In genomic region chr19:37355901-37356300, GRCh38 we compare ENCODE assay signal across 36 cellular contexts.
"Had no signal": no experiment of that assay in that cellular context is flagged by ENCODE, and none has a peak within 500 bp of the region (broad histone marks: within the 10 kb centered on the region; RNA-seq: fewer than 3 reads in every experiment).

No MANE protein-coding gene starts in this region.

- H3K4me1 ChIP-seq: body of pancreas, breast epithelium had no signal

- DNase-seq: activated B cell treated with CpG ODN at 0.5 μM for 24 hours; activated CD4-positive, alpha-beta memory T cell treated with anti-CD3 and anti-CD28 coated beads, Interleukin-2, amount 10 ng/mL, durations not matched to agents 7 days and 5 days; activated CD4-positive, alpha-beta T cell treated with anti-CD3 and anti-CD28 coated beads for 4 hours; activated CD4-positive, alpha-beta T cell treated with anti-CD3 and anti-CD28 coated beads, Interleukin-2, amount 10 ng/mL, durations not matched to agents 24 days and 14 days; activated CD4-positive, alpha-beta T cell treated with anti-CD3 and anti-CD28 coated beads, Interleukin-2, amount 50 U/mL, for 48 hours; activated CD4-positive, CD25-positive, alpha-beta regulatory T cell treated with anti-CD3 and anti-CD28 coated beads, Interleukin-2, amount 50 U/mL, for 72 hours; activated CD8-positive, alpha-beta memory T cell treated with anti-CD3 and anti-CD28 coated beads for 24 hours; activated CD8-positive, alpha-beta memory T cell treated with anti-CD3 and anti-CD28 coated beads, Interleukin-2, amount 10 ng/mL, durations not matched to agents 7 days and 5 days; activated CD8-positive, alpha-beta memory T cell treated with anti-CD3 and anti-CD28 coated beads, Interleukin-2, amount 50 U/mL, for 48 hours; activated CD8-positive, alpha-beta T cell treated with anti-CD3 and anti-CD28 coated beads, Interleukin-2, amount 10 ng/mL, durations not matched to agents 7 days and 5 days; activated effector memory CD4-positive, alpha-beta T cell treated with anti-CD3 and anti-CD28 coated beads, Interleukin-2, amount 50 U/mL, for 16 hours; activated gamma-delta T cell treated with Interleukin-2 at 50 U/mL for 16 hours; activated naive CD4-positive, alpha-beta T cell; activated naive CD4-positive, alpha-beta T cell treated with anti-CD3 and anti-CD28 coated beads for 36 hours; activated naive CD4-positive, alpha-beta T cell treated with anti-CD3 and anti-CD28 coated beads, Interleukin-2, amount 50 U/mL, for 16 hours; activated naive CD8-positive, alpha-beta T cell treated with anti-CD3 and anti-CD28 coated beads for 36 hours; activated T-cell treated with anti-CD3 and anti-CD28 coated beads, Interleukin-2, amount 50 U/mL, for 24 hours; activated T-cell treated with anti-CD3 and anti-CD28 coated beads, Interleukin-2, amount 50 U/mL, for 72 hours; adrenal gland; amniotic stem cell; aorta; body of pancreas; brain microvascular endothelial cell; central memory CD4-positive, alpha-beta T cell; T-helper 1 cell; T-helper 2 cell; T-helper 9 cell had no signal

- H3K4me3 Mint-ChIP-seq: activated B cell treated with CpG ODN at 0.5 μM for 24 hours; activated CD4-positive, alpha-beta memory T cell treated with anti-CD3 and anti-CD28 coated beads, Interleukin-2, amount 10 ng/mL, durations not matched to agents 7 days and 5 days; activated CD4-positive, alpha-beta T cell treated with anti-CD3 and anti-CD28 coated beads, Interleukin-2, amount 10 ng/mL, durations not matched to agents 24 days and 14 days; activated CD8-positive, alpha-beta memory T cell treated with anti-CD3 and anti-CD28 coated beads, Interleukin-2, amount 10 ng/mL, durations not matched to agents 7 days and 5 days; activated CD8-positive, alpha-beta T cell treated with anti-CD3 and anti-CD28 coated beads, Interleukin-2, amount 10 ng/mL, durations not matched to agents 7 days and 5 days; activated naive CD4-positive, alpha-beta T cell treated with anti-CD3 and anti-CD28 coated beads for 36 hours; activated naive CD8-positive, alpha-beta T cell treated with anti-CD3 and anti-CD28 coated beads for 36 hours; activated T-cell treated with anti-CD3 and anti-CD28 coated beads, Interleukin-2, amount 50 U/mL, for 24 hours; activated T-cell treated with anti-CD3 and anti-CD28 coated beads, Interleukin-2, amount 50 U/mL, for 72 hours; activated T-helper 1 cell treated with anti-CD3 and anti-CD28 coated beads, Interleukin-12 subunit alpha, Interleukin-12 subunit beta, Interleukin-2, Interleukin-4 antibody, amounts not matched to agents 30 ng/mL and 10 ng/mL and 1 ng/mL, durations not matched to agents 14 hours and 24 hours and 36 hours; activated T-helper 17 cell treated with anti-CD3 and anti-CD28 coated beads, Interleukin-2, amount 50 U/mL, for 72 hours; T-helper 1 cell treated with Interleukin-12 subunit alpha and Interleukin-12 subunit beta and Interleukin-4 antibody, amounts not matched to agents 30 μg/mL and 1 μg/mL, for 36 hours; T-helper 2 cell treated with Interferon-gamma antibody and Interleukin-4, amounts not matched to agents 5 μg/mL and 100 μg/mL, for 36 hours had no signal

- FAIRE-seq: astrocyte, TTC549 had no signal

- H3K27ac Mint-ChIP-seq: activated B cell treated with CpG ODN at 0.5 μM for 24 hours; activated CD4-positive, alpha-beta memory T cell treated with anti-CD3 and anti-CD28 coated beads, Interleukin-2, amount 10 ng/mL, durations not matched to agents 7 days and 5 days; activated CD4-positive, alpha-beta T cell treated with anti-CD3 and anti-CD28 coated beads, Interleukin-2, amount 10 ng/mL, durations not matched to agents 24 days and 14 days; activated CD8-positive, alpha-beta memory T cell treated with anti-CD3 and anti-CD28 coated beads, Interleukin-2, amount 10 ng/mL, durations not matched to agents 7 days and 5 days; activated CD8-positive, alpha-beta T cell treated with anti-CD3 and anti-CD28 coated beads, Interleukin-2, amount 10 ng/mL, durations not matched to agents 7 days and 5 days; activated naive CD4-positive, alpha-beta T cell treated with anti-CD3 and anti-CD28 coated beads for 36 hours; activated naive CD4-positive, alpha-beta T cell treated with anti-CD3 and anti-CD28 coated beads, Interleukin-2, amount 50 U/mL, for 72 hours; activated naive CD8-positive, alpha-beta T cell treated with anti-CD3 and anti-CD28 coated beads for 36 hours; activated T-cell treated with anti-CD3 and anti-CD28 coated beads, Interleukin-2, amount 50 U/mL, for 24 hours; activated T-cell treated with anti-CD3 and anti-CD28 coated beads, Interleukin-2, amount 50 U/mL, for 72 hours; activated T-helper 1 cell treated with anti-CD3 and anti-CD28 coated beads, Interleukin-12 subunit alpha, Interleukin-12 subunit beta, Interleukin-2, Interleukin-4 antibody, amounts not matched to agents 30 ng/mL and 10 ng/mL and 1 ng/mL, durations not matched to agents 14 hours and 24 hours and 36 hours; activated T-helper 17 cell treated with anti-CD3 and anti-CD28 coated beads, Interleukin-2, amount 50 U/mL, for 72 hours; T-helper 1 cell treated with Interleukin-12 subunit alpha and Interleukin-12 subunit beta and Interleukin-4 antibody, amounts not matched to agents 30 μg/mL and 1 μg/mL, for 36 hours; T-helper 2 cell treated with Interferon-gamma antibody and Interleukin-4, amounts not matched to agents 5 μg/mL and 100 μg/mL, for 36 hours had no signal

- H3K36me3 ChIP-seq: breast epithelium had no signal

- H3K9me3 ChIP-seq: adrenal gland, body of pancreas had no signal

- H3K27me3 Mint-ChIP-seq: activated B cell treated with CpG ODN at 0.5 μM for 24 hours; activated CD4-positive, alpha-beta memory T cell treated with anti-CD3 and anti-CD28 coated beads, Interleukin-2, amount 10 ng/mL, durations not matched to agents 7 days and 5 days; activated CD4-positive, alpha-beta T cell treated with anti-CD3 and anti-CD28 coated beads, Interleukin-2, amount 10 ng/mL, durations not matched to agents 24 days and 14 days; activated CD8-positive, alpha-beta memory T cell treated with anti-CD3 and anti-CD28 coated beads, Interleukin-2, amount 10 ng/mL, durations not matched to agents 7 days and 5 days; activated naive CD8-positive, alpha-beta T cell treated with anti-CD3 and anti-CD28 coated beads for 36 hours; activated T-cell treated with anti-CD3 and anti-CD28 coated beads, Interleukin-2, amount 50 U/mL, for 24 hours; activated T-helper 17 cell treated with anti-CD3 and anti-CD28 coated beads, Interleukin-2, amount 50 U/mL, for 72 hours had no signal

- H3K27me3 ChIP-seq: adrenal gland, body of pancreas, brain microvascular endothelial cell, breast epithelium had no signal

- H3K4me3 ChIP-seq: adrenal gland, body of pancreas, breast epithelium had no signal

- ATAC-seq: activated CD8-positive, alpha-beta memory T cell treated with anti-CD3 and anti-CD28 coated beads, Interleukin-2, amount 10 ng/mL, durations not matched to agents 7 days and 5 days; activated CD8-positive, alpha-beta T cell treated with anti-CD3 and anti-CD28 coated beads, Interleukin-2, amount 10 ng/mL, durations not matched to agents 7 days and 5 days; activated naive CD4-positive, alpha-beta T cell treated with anti-CD3 and anti-CD28 coated beads, Interleukin-2, amount 50 U/mL, for 72 hours; activated T-cell treated with anti-CD3 and anti-CD28 coated beads, Interleukin-2, amount 50 U/mL, for 72 hours; activated T-helper 17 cell treated with anti-CD3 and anti-CD28 coated beads, Interleukin-2, amount 50 U/mL, for 72 hours; body of pancreas had no signal

- H3K27ac ChIP-seq: body of pancreas, brain microvascular endothelial cell, breast epithelium, VCaP had no signal

- H3K4me1 Mint-ChIP-seq: activated CD4-positive, alpha-beta memory T cell treated with anti-CD3 and anti-CD28 coated beads, Interleukin-2, amount 10 ng/mL, durations not matched to agents 7 days and 5 days; activated CD4-positive, alpha-beta T cell treated with anti-CD3 and anti-CD28 coated beads, Interleukin-2, amount 10 ng/mL, durations not matched to agents 24 days and 14 days; activated CD8-positive, alpha-beta memory T cell treated with anti-CD3 and anti-CD28 coated beads, Interleukin-2, amount 10 ng/mL, durations not matched to agents 7 days and 5 days had no signal
